20 cellular contexts compared by ENCODE assay signal in the genomic region with DNA sequence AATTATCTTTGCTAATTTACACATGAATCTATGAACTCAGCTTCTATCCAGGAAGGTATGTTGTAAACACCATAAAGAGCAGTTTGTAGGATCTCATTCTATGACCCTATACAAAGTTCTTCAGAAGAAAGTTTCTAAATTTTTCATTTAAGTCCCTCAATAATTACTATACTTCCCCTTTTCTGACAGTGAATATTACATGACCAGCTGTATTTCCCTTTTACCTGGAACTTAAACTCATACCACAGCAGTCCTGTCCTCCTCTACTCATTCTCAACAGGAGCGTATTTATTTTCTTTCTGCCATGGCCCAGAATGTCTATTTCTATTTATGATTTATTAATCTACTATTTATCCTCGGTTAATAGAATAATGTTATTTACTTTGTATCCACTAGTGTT. TPM values are rescaled to one million over a fixed set of nuclear protein-coding genes. Genes with fewer than 3 reads are reported as not detected.
"Had no signal": no experiment of that assay in that cellular context is flagged by ENCODE, and none has a peak within 500 bp of the region (broad histone marks: within the 10 kb centered on the region; RNA-seq: fewer than 3 reads in every experiment).

No MANE protein-coding gene starts in this region.

- ATAC-seq: activated CD4-positive, CD25-positive, alpha-beta regulatory T cell treated with anti-CD3 and anti-CD28 coated beads, Interleukin-2, amount 50 U/mL, for 24 hours; natural killer cell; psoas muscle; right cardiac atrium; stimulated activated naive CD8-positive, alpha-beta T cell treated with anti-CD3 and anti-CD28 coated beads, Interleukin-15, amount 100 ng/mL, for 72 hours had no signal

- H3K4me3 ChIP-seq: cardiac muscle cell, ovary, psoas muscle, vagina had no signal

- H3K27ac Mint-ChIP-seq: activated CD4-positive, alpha-beta T cell treated with anti-CD3 and anti-CD28 coated beads, Interleukin-2, amount 10 ng/mL, durations not matched to agents 7 days and 5 days; activated naive CD8-positive, alpha-beta T cell; T-helper 2 cell treated with Interferon-gamma antibody and Interleukin-4, amounts not matched to agents 5 μg/mL and 100 μg/mL, for 36 hours had no signal

- DNase-seq: activated CD4-positive, alpha-beta T cell treated with anti-CD3 and anti-CD28 coated beads, Interleukin-2, amount 10 ng/mL, durations not matched to agents 7 days and 5 days; activated CD8-positive, alpha-beta memory T cell treated with anti-CD3 and anti-CD28 coated beads for 24 hours; activated CD8-positive, alpha-beta memory T cell treated with anti-CD3 and anti-CD28 coated beads, Interleukin-2, amount 50 U/mL, for 48 hours; activated gamma-delta T cell; activated T-cell treated with anti-CD3 and anti-CD28 coated beads, Interleukin-2, amount 50 U/mL, for 48 hours; amygdala; mesendoderm; natural killer cell; ovary; psoas muscle; right cardiac atrium; stimulated activated CD4-positive, alpha-beta T cell treated with anti-CD3 and anti-CD28 coated beads, Interleukin-2, amount 100 ng/mL, for 24 hours; stimulated activated naive CD8-positive, alpha-beta T cell treated with anti-CD3 and anti-CD28 coated beads, Interleukin-15, amount 100 ng/mL, for 72 hours; trophoblast cell had no signal

- H3K9me3 Mint-ChIP-seq: natural killer cell; stimulated activated naive CD8-positive, alpha-beta T cell treated with anti-CD3 and anti-CD28 coated beads, Interleukin-15, amount 100 ng/mL, for 72 hours; T-helper 2 cell treated with Interferon-gamma antibody and Interleukin-4, amounts not matched to agents 5 μg/mL and 100 μg/mL, for 36 hours had no signal

- H3K4me3 Mint-ChIP-seq: activated CD4-positive, alpha-beta T cell treated with anti-CD3 and anti-CD28 coated beads, Interleukin-2, amount 10 ng/mL, durations not matched to agents 7 days and 5 days; activated naive CD8-positive, alpha-beta T cell; natural killer cell; stimulated activated naive CD8-positive, alpha-beta T cell treated with anti-CD3 and anti-CD28 coated beads, Interleukin-15, amount 100 ng/mL, for 72 hours; T-helper 2 cell treated with Interferon-gamma antibody and Interleukin-4, amounts not matched to agents 5 μg/mL and 100 μg/mL, for 36 hours had no signal

- H3K27me3 Mint-ChIP-seq: activated CD4-positive, alpha-beta T cell treated with anti-CD3 and anti-CD28 coated beads, Interleukin-2, amount 10 ng/mL, durations not matched to agents 7 days and 5 days; activated naive CD8-positive, alpha-beta T cell; stimulated activated naive CD8-positive, alpha-beta T cell treated with anti-CD3 and anti-CD28 coated beads, Interleukin-15, amount 100 ng/mL, for 72 hours had no signal

RNA-seq across cellular contexts. Expression of a gene that starts 15.8 kb away (rescaled TPM):
- total RNA-seq: fibroblast of villous mesenchyme had no signal
